ENCODE assay signal across 15 cellular contexts in the genomic region with DNA sequence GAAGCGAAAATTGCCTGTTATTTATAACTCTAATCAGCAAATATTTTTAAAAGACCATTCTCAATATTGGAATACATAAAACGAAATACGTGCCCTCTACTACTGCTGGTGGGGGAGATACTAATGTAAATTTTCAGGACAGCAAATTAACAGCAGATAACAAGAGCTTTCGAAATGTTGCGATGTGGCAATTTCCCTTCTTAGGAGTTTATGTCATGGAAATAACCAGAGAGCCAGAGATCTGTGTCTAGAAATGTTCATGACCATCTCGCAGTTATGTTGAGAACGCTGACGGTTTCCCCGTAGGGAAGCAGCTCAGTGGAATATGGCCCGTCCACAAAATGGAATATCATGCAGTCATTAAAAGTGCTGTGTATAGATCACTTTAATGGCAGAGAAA.
DNase-seq lines count a peak whose midpoint lies in the region; ATAC-seq and TF ChIP-seq lines count a peak whose summit lies in the region.
"Had no signal": no experiment of that assay in that cellular context is flagged by ENCODE, and none has a peak within 500 bp of the region (broad histone marks: within the 10 kb centered on the region; RNA-seq: fewer than 3 reads in every experiment).

No MANE protein-coding gene starts in this region.

- no peak for TF ChIP-seq CTCF in choroid plexus epithelial cell (conservative IDR thresholded peaks at IDR 0.05; ENCODE audit: low read depth, low read length)

- H3K4me1 ChIP-seq in naive thymus-derived CD4-positive, alpha-beta T cell (ENCODE audit: control insufficient read depth in 2 of 2, insufficient read depth in 2 of 2, low read length in 2 of 2) = no peaks in the 10 kb centered on the region

- POLR2A ChIA-PET in naive thymus-derived CD4-positive, alpha-beta T cell (lab: Charles Lee) = no interaction called here

- peaks cover 0 to 2% (median 0%) of the 10 kb centered on the region in 7 donors for H3K4me1 Mint-ChIP-seq in naive thymus-derived CD4-positive, alpha-beta T cell
- H3K4me1 Mint-ChIP-seq: CD4-positive, alpha-beta memory T cell; T-cell had no signal

- H3K27ac Mint-ChIP-seq in naive thymus-derived CD4-positive, alpha-beta T cell = no peak overlapping the region
- H3K27ac Mint-ChIP-seq: CD4-positive, alpha-beta memory T cell; HFFc6; T-cell had no signal

- H3K36me3 ChIP-seq in naive thymus-derived CD4-positive, alpha-beta T cell (ENCODE audit: control insufficient read depth in 2 of 3, insufficient read depth in 3 of 3, low read length in 3 of 3) = no peaks in the 10 kb centered on the region

- H3K27me3 ChIP-seq in naive thymus-derived CD4-positive, alpha-beta T cell (ENCODE audit: control insufficient read depth in 2 of 2, insufficient read depth in 2 of 2, low read length in 2 of 2) = no peaks in the 10 kb centered on the region

- peaks cover 0 to 7% (median 2%) of the 10 kb centered on the region in 5 donors for H3K27me3 Mint-ChIP-seq in naive thymus-derived CD4-positive, alpha-beta T cell

- peak; percentile 6 for DNase-seq in HCEC 1CT
- peak; percentile 65 to 94 for DNase-seq in NOMO-1 (lab: John Stamatoyannopoulos, UW; ENCODE audit: unreplicated experiment in 2 of 2)
- peak; percentile 37 for DNase-seq in choroid plexus epithelial cell (ENCODE audit: low read depth)
- no peak for DNase-seq in naive thymus-derived CD4-positive, alpha-beta T cell
- DNase-seq: CD4-positive, alpha-beta memory T cell; DMS79 treated with DMSO at 0.1 percent for 48 hours; HFFc6; NCI-H1105; NCI-H2029; NCI-H510A; T-cell had no signal

- intact Hi-C loops in naive thymus-derived CD4-positive, alpha-beta T cell (cut with micrococcal nuclease) = no loop called here

- no peaks in the 10 kb centered on the region for H3K36me3 Mint-ChIP-seq in naive thymus-derived CD4-positive, alpha-beta T cell
- H3K36me3 Mint-ChIP-seq: CD4-positive, alpha-beta memory T cell; T-cell had no signal

- H3K27ac ChIP-seq in naive thymus-derived CD4-positive, alpha-beta T cell (ENCODE audit: low read depth, low read length) = no peak overlapping the region
- H3K27ac ChIP-seq: RWPE1 had no signal

- H3K4me3 Mint-ChIP-seq in naive thymus-derived CD4-positive, alpha-beta T cell = no peak overlapping the region
- H3K4me3 Mint-ChIP-seq: CD4-positive, alpha-beta memory T cell; HFFc6; T-cell had no signal

- H3K9me3 ChIP-seq in naive thymus-derived CD4-positive, alpha-beta T cell (ENCODE audit: control insufficient read depth in 2 of 3, low read length in 3 of 3) = no peaks in the 10 kb centered on the region

- H3K4me3 ChIP-seq in choroid plexus epithelial cell (ENCODE audit: low read depth, low read length) = no peak overlapping the region
- H3K4me3 ChIP-seq in naive thymus-derived CD4-positive, alpha-beta T cell (ENCODE audit: low read length) = no peak overlapping the region

- H3K9me3 Mint-ChIP-seq in naive thymus-derived CD4-positive, alpha-beta T cell = peaks cover 0 to 15% (median 3%) of the 10 kb centered on the region in 11 donors
- H3K9me3 Mint-ChIP-seq: HFFc6 had no signal

- peak; percentile 27 for ATAC-seq in naive thymus-derived CD4-positive, alpha-beta T cell
- no peak for ATAC-seq in GM21390 (IDR thresholded peaks at IDR 0.05; ENCODE audit: unreplicated experiment)
- no peak for ATAC-seq in GM18867 (IDR thresholded peaks at IDR 0.05; ENCODE audit: unreplicated experiment)
- no peak for ATAC-seq in HG03469 (IDR thresholded peaks at IDR 0.05; ENCODE audit: unreplicated experiment)
- ATAC-seq: T-cell had no signal

- CTCF ChIA-PET in naive thymus-derived CD4-positive, alpha-beta T cell (lab: Charles Lee) = no interaction called here

Comparison
In these comparisons a context has a peak if more than half of its experiments do, and no peak if none do; other contexts are left out.
1. DNase-seq: peak in HCEC 1CT (single experiment), NOMO-1 (2 of 2) and choroid plexus epithelial cell (single experiment); none in naive thymus-derived CD4-positive, alpha-beta T cell (0 of 9).